In genomic region chr11:5499671-5500070, GRCh38 we compare ENCODE assay signal across 1 cellular context.
TF ChIP-seq lines count a peak whose summit lies in the region.

No MANE protein-coding gene starts in this region.

TF ChIP-seq in HCT116, 20 proteins besides CTCF, POLR2A, EP300 and RAD21 (continued from another document):
- no peak for TF ChIP-seq ZBTB33 (IDR thresholded peaks at IDR 0.05; ENCODE audit: extremely low read depth, insufficient replicate concordance, low read length)
- TF ChIP-seq FOSL1 (IDR thresholded peaks at IDR 0.05; ENCODE audit: low read depth), result no peak
- no peak for TF ChIP-seq SIN3A (IDR thresholded peaks at IDR 0.05; ENCODE audit: low read depth)
- TF ChIP-seq ZNF274 (IDR thresholded peaks at IDR 0.05; ENCODE audit: low read depth, low read length), result no peak
- TF ChIP-seq, protein P1, sequence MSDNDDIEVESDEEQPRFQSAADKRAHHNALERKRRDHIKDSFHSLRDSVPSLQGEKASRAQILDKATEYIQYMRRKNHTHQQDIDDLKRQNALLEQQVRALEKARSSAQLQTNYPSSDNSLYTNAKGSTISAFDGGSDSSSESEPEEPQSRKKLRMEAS (IDR thresholded peaks at IDR 0.05), result no peak
- no peak for TF ChIP-seq CEBPB (IDR thresholded peaks at IDR 0.05; ENCODE audit: low read depth)
- no peak for TF ChIP-seq ELF1 (IDR thresholded peaks at IDR 0.05; ENCODE audit: borderline replicate concordance, low read depth)
